ENCODE assay signal across 25 cellular contexts in genomic region chr15:91345761-91346160, GRCh38.
"Had no signal": no experiment of that assay in that cellular context is flagged by ENCODE, and none has a peak within 500 bp of the region (broad histone marks: within the 10 kb centered on the region; RNA-seq: fewer than 3 reads in every experiment).

No MANE protein-coding gene starts in this region.

- H3K27ac ChIP-seq: left lung, lower lobe of right lung, neutrophil, parathyroid adenoma, right atrium auricular region, right lobe of liver, tibial nerve, uterus had no signal

- H3K27me3 Mint-ChIP-seq: stimulated activated naive CD8-positive, alpha-beta T cell treated with anti-CD3 and anti-CD28 coated beads, Interleukin-15, amount 100 ng/mL, for 72 hours had no signal

- H2AFZ ChIP-seq: parathyroid adenoma had no signal

- H3K36me3 Mint-ChIP-seq: naive thymus-derived CD8-positive, alpha-beta T cell; stimulated activated memory B cell treated with anti-CD40 and anti-IgM and Interleukin-4, amounts not matched to agents 10 μg/mL and 1 μg/mL and 100 μg/mL, for 72 hours; type B pancreatic cell had no signal

- H3K9me3 ChIP-seq: left lung, lower lobe of right lung, neutrophil, right atrium auricular region, right lobe of liver, uterus had no signal

- H3K9ac ChIP-seq: parathyroid adenoma had no signal

- H3K4me2 ChIP-seq: smooth muscle cell had no signal

- H3K4me3 ChIP-seq: left lung, lower lobe of right lung, right atrium auricular region, right lobe of liver, smooth muscle cell, tibial nerve, uterus had no signal

- H3K4me1 Mint-ChIP-seq: nephron; neural crest cell; stimulated activated memory B cell treated with anti-CD40 and anti-IgM and Interleukin-4, amounts not matched to agents 10 μg/mL and 1 μg/mL and 100 μg/mL, for 72 hours had no signal

- H3K4me3 Mint-ChIP-seq: naive thymus-derived CD8-positive, alpha-beta T cell; nephron; neural crest cell; stimulated activated memory B cell treated with anti-CD40 and anti-IgM and Interleukin-4, amounts not matched to agents 10 μg/mL and 1 μg/mL and 100 μg/mL, for 72 hours; stimulated activated naive CD8-positive, alpha-beta T cell treated with anti-CD3 and anti-CD28 coated beads, Interleukin-15, amount 100 ng/mL, for 72 hours; type B pancreatic cell had no signal

- H3K9me3 Mint-ChIP-seq: nephron; neural crest cell; stimulated activated memory B cell treated with anti-CD40 and anti-IgM and Interleukin-4, amounts not matched to agents 10 μg/mL and 1 μg/mL and 100 μg/mL, for 72 hours had no signal

- H3K27me3 ChIP-seq: right atrium auricular region, right lobe of liver, tibial nerve had no signal

- H3K36me3 ChIP-seq: left lung, lower lobe of right lung, neutrophil, right atrium auricular region, right lobe of liver, tibial nerve, uterus had no signal

- H3K4me1 ChIP-seq: lower lobe of right lung, parathyroid adenoma, right atrium auricular region, right lobe of liver, tibial nerve, uterus had no signal

- H3K79me2 ChIP-seq: parathyroid adenoma had no signal

- ATAC-seq: left lung; lower lobe of right lung; naive thymus-derived CD8-positive, alpha-beta T cell; right lobe of liver; stimulated activated memory B cell treated with anti-CD40 and anti-IgM and Interleukin-4, amounts not matched to agents 10 μg/mL and 1 μg/mL and 100 μg/mL, for 72 hours; stimulated activated naive CD8-positive, alpha-beta T cell treated with anti-CD3 and anti-CD28 coated beads, Interleukin-15, amount 100 ng/mL, for 72 hours had no signal

- DNase-seq: islet precursor cell; left lung; lower lobe of right lung; mammary epithelial cell; mesenchymal stem cell; naive thymus-derived CD8-positive, alpha-beta T cell; occipital lobe; right lobe of liver; stimulated activated CD4-positive, alpha-beta T cell treated with anti-CD3 and anti-CD28 coated beads, Interleukin-1b, Interleukin-23, amount 100 ng/mL, for 48 hours; stimulated activated CD4-positive, alpha-beta T cell treated with anti-CD3 and anti-CD28 coated beads, Interleukin-2, amount 100 ng/mL, for 48 hours; stimulated activated CD4-positive, alpha-beta T cell treated with anti-CD3 and anti-CD28 coated beads, Interleukin-4, amount 100 ng/mL, for 4 hours; stimulated activated CD8-positive, alpha-beta memory T cell treated with anti-CD3 and anti-CD28 coated beads, Interleukin-4, amount 100 ng/mL, for 48 hours; stimulated activated naive CD4-positive, alpha-beta T cell treated with Interleukin-2 at 50 U/mL for 16 hours; stimulated activated naive CD8-positive, alpha-beta T cell treated with anti-CD3 and anti-CD28 coated beads, Interleukin-15, amount 100 ng/mL, for 72 hours; substantia nigra; uterus had no signal

- H3K27ac Mint-ChIP-seq: nephron; stimulated activated memory B cell treated with anti-CD40 and anti-IgM and Interleukin-4, amounts not matched to agents 10 μg/mL and 1 μg/mL and 100 μg/mL, for 72 hours; stimulated activated naive CD8-positive, alpha-beta T cell treated with anti-CD3 and anti-CD28 coated beads, Interleukin-15, amount 100 ng/mL, for 72 hours; type B pancreatic cell had no signal
